1 cellular context compared by ENCODE assay signal in genomic region chr4:119501740-119502139, GRCh38.
TF ChIP-seq lines count a peak whose summit lies in the region.

No MANE protein-coding gene starts in this region.

TF ChIP-seq in HepG2, 621 proteins besides CTCF, POLR2A, EP300 and RAD21 (continued from another document and continues in another):
- TF ChIP-seq ARID5B (CRISPR knock-in tag; IDR thresholded peaks at IDR 0.05) (peak; percentile 51; the same call in 1 of the 2 replicates), NONO (IDR thresholded peaks at IDR 0.05) (no peak), NONO (CRISPR knock-in tag; conservative IDR thresholded peaks at IDR 0.05) (0 out of 2 replicates have a peak, but pooled peaks have one; percentile 34), SP140L (CRISPR knock-in tag; IDR thresholded peaks at IDR 0.05; ENCODE audit: borderline replicate concordance) (no peak), DR1 (CRISPR knock-in tag; IDR thresholded peaks at IDR 0.05) (no peak), MED13 (CRISPR knock-in tag; IDR thresholded peaks at IDR 0.05) (no peak), ZC3H4 (CRISPR knock-in tag; IDR thresholded peaks at IDR 0.05; ENCODE audit: borderline replicate concordance) (no peak), TGIF2 (CRISPR knock-in tag; IDR thresholded peaks at IDR 0.05) (no peak), SOX6 (IDR thresholded peaks at IDR 0.05) (no peak), SOX6 (CRISPR knock-in tag; IDR thresholded peaks at IDR 0.05) (peak; percentile 60; the same call in 1 of the 2 replicates), ZMAT3 (CRISPR knock-in tag; conservative IDR thresholded peaks at IDR 0.05) (no peak), SSRP1 (CRISPR knock-in tag; IDR thresholded peaks at IDR 0.05) (no peak), IRF1 (CRISPR knock-in tag; IDR thresholded peaks at IDR 0.05; ENCODE audit: low read depth) (no peak), FOXP4 (CRISPR knock-in tag; IDR thresholded peaks at IDR 0.05) (peak; percentile 60; the same call in 1 of the 2 replicates), PRDM15 (CRISPR knock-in tag; IDR thresholded peaks at IDR 0.05) (no peak), ZSCAN30 (CRISPR knock-in tag; IDR thresholded peaks at IDR 0.05) (no peak), ZFP36L1 (CRISPR knock-in tag; IDR thresholded peaks at IDR 0.05) (no peak), FOXA3 (CRISPR knock-in tag; IDR thresholded peaks at IDR 0.05) (peak; percentile 63), ZNF446 (CRISPR knock-in tag; IDR thresholded peaks at IDR 0.05) (no peak), PAXIP1 (CRISPR knock-in tag; conservative IDR thresholded peaks at IDR 0.05) (peak; percentile 46), NCOA1 (CRISPR knock-in tag; IDR thresholded peaks at IDR 0.05) (no peak), NFRKB (IDR thresholded peaks at IDR 0.05) (no peak), ZNF549 (CRISPR knock-in tag; IDR thresholded peaks at IDR 0.05) (no peak), HIC2 (CRISPR knock-in tag; IDR thresholded peaks at IDR 0.05; ENCODE audit: low read depth) (no peak), NCOA2 (CRISPR knock-in tag; IDR thresholded peaks at IDR 0.05) (peak; percentile 49), YEATS4 (CRISPR knock-in tag; IDR thresholded peaks at IDR 0.05; ENCODE audit: borderline replicate concordance) (no peak), HDAC1 (CRISPR knock-in tag; IDR thresholded peaks at IDR 0.05) (no peak), TBX3 (IDR thresholded peaks at IDR 0.05; ENCODE audit: borderline replicate concordance) (peak; percentile 65; the same call in 1 of the 2 replicates), GPBP1L1 (CRISPR knock-in tag; IDR thresholded peaks at IDR 0.05) (no peak), ZNF891 (CRISPR knock-in tag; IDR thresholded peaks at IDR 0.05) (no peak), MYC (CRISPR knock-in tag; IDR thresholded peaks at IDR 0.05; ENCODE audit: borderline replicate concordance) (no peak), FOXP1 (IDR thresholded peaks at IDR 0.05) (0 out of 2 replicates have a peak, but pooled peaks have one; percentile 39), FOXP1 (CRISPR knock-in tag; IDR thresholded peaks at IDR 0.05) (peak; percentile 78; the same call in 1 of the 2 replicates), HDAC2 (CRISPR knock-in tag; IDR thresholded peaks at IDR 0.05) (peak; percentile 12; the same call in 1 of the 2 replicates), ZNF335 (CRISPR knock-in tag; IDR thresholded peaks at IDR 0.05) (no peak), RELA (CRISPR knock-in tag; IDR thresholded peaks at IDR 0.05) (no peak), ZNF7 (CRISPR knock-in tag; IDR thresholded peaks at IDR 0.05) (peak; percentile 49; the same call in 1 of the 2 replicates), ZNF230 (CRISPR knock-in tag; IDR thresholded peaks at IDR 0.05) (no peak), TCF7 (IDR thresholded peaks at IDR 0.05; ENCODE audit: low read depth) (peak; percentile 52; the same call in 1 of the 2 replicates), SOX13 (IDR thresholded peaks at IDR 0.05) (no peak), SOX13 (CRISPR knock-in tag; conservative IDR thresholded peaks at IDR 0.05 in 1 of 2, IDR thresholded peaks at IDR 0.05 in 1 of 2) (peak in 1 of 2 experiments; percentile 69; a peak in 2 of 4 replicates), BHLHE40 (IDR thresholded peaks at IDR 0.05; ENCODE audit: low read length) (no peak), GATAD1 (CRISPR knock-in tag; IDR thresholded peaks at IDR 0.05) (no peak), MEIS2 (CRISPR knock-in tag; IDR thresholded peaks at IDR 0.05) (no peak), KDM6A (CRISPR knock-in tag; IDR thresholded peaks at IDR 0.05; ENCODE audit: low read depth) (no peak), MLXIP (CRISPR knock-in tag; IDR thresholded peaks at IDR 0.05; ENCODE audit: borderline replicate concordance) (no peak), TCF7L2 (IDR thresholded peaks at IDR 0.05; ENCODE audit: low read depth, low read length) (peak; percentile 51; the same call in 1 of the 2 replicates), ZNF780A (CRISPR knock-in tag; IDR thresholded peaks at IDR 0.05) (no peak), FOXA1 (IDR thresholded peaks at IDR 0.05) (no peak), FOXA1 (CRISPR knock-in tag; IDR thresholded peaks at IDR 0.05) (peak; percentile 45; the same call in 1 of the 2 replicates)
